1 cellular context compared by ENCODE assay signal in the genomic region with DNA sequence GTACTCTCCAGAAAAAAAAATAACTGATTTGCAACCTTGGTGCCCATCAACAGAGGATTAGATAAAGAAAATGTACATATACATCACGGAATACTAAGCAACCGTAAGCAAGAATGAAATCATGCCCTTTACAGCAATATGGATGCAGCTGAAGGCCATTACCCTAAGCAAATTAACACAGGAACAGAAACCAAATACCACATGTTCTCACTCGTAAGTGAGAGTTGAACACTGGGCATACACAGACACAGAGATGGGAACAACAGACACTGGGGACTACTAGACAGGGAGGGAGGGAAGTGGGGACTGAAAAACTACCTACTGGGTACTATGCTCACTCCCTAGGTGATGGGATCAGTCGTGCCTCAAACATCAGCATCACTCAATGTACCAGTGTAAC.
TF ChIP-seq lines count a peak whose summit lies in the region.

No MANE protein-coding gene starts in this region.

TF ChIP-seq in IMR-90, 13 proteins besides CTCF, POLR2A, EP300 and RAD21:
- no peak for TF ChIP-seq MAFK (IDR thresholded peaks at IDR 0.05; ENCODE audit: low read depth, low read length)
- TF ChIP-seq MXI1 (IDR thresholded peaks at IDR 0.05; ENCODE audit: borderline replicate concordance, low read depth, low read length) = no peak
- no peak for TF ChIP-seq CHD1 (IDR thresholded peaks at IDR 0.05; ENCODE audit: low read depth, low read length)
- no peak for TF ChIP-seq SMC3 (IDR thresholded peaks at IDR 0.05; ENCODE audit: low read depth, low read length)
- TF ChIP-seq FOS (IDR thresholded peaks at IDR 0.05; ENCODE audit: low read depth, low read length) = no peak
- TF ChIP-seq NFE2L2 (IDR thresholded peaks at IDR 0.05; ENCODE audit: low read depth, low read length) = no peak
- no peak for TF ChIP-seq RCOR1 (IDR thresholded peaks at IDR 0.05; ENCODE audit: insufficient replicate concordance, low read length)
- TF ChIP-seq CEBPB (IDR thresholded peaks at IDR 0.05; ENCODE audit: low read depth, low read length) = no peak
- TF ChIP-seq, protein P1, sequence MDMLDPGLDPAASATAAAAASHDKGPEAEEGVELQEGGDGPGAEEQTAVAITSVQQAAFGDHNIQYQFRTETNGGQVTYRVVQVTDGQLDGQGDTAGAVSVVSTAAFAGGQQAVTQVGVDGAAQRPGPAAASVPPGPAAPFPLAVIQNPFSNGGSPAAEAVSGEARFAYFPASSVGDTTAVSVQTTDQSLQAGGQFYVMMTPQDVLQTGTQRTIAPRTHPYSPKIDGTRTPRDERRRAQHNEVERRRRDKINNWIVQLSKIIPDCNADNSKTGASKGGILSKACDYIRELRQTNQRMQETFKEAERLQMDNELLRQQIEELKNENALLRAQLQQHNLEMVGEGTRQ (IDR thresholded peaks at IDR 0.05; ENCODE audit: low read depth, low read length) = no peak
- no peak for TF ChIP-seq BHLHE40 (IDR thresholded peaks at IDR 0.05; ENCODE audit: low read depth, low read length)
- no peak for TF ChIP-seq ELK1 (IDR thresholded peaks at IDR 0.05; ENCODE audit: borderline replicate concordance, low read depth, low read length)
